In the genomic region with DNA sequence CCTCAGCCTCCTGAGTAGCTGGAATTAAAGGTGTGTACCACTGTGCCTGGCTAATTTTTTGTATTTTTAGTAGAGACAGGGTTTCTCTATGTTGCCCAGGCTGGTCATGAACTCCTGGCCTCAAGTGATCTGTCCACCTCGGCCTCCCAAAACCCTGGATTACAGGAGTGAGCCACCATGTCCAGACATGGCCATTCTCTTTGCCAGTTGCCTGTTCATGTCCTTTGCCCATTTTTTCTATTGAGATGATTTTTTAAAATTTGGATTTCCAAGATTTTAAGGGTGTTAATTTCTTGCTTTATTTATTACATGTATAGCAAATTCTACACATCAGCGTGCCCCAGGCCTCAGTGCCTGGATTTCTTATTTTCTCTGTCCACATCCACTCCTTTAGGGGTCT, we compare ENCODE assay signal across 1 cellular context.
TF ChIP-seq lines count a peak whose summit lies in the region.

No MANE protein-coding gene starts in this region.

TF ChIP-seq in K562, 482 proteins besides CTCF, POLR2A, EP300 and RAD21:
- no peak for TF ChIP-seq RBM14 (IDR thresholded peaks at IDR 0.05; ENCODE audit: borderline replicate concordance, insufficient read depth, low read depth, low read length)
- TF ChIP-seq XRCC3 (IDR thresholded peaks at IDR 0.05), result peak; percentile 56; the same call in 1 of the 2 replicates
- TF ChIP-seq ETS2 (tag; IDR thresholded peaks at IDR 0.05; ENCODE audit: borderline replicate concordance, poor library complexity, severe bottlenecking), result no peak
- no peak for TF ChIP-seq ELF4 (CRISPR knock-in tag; IDR thresholded peaks at IDR 0.05)
- TF ChIP-seq TRIM28 (IDR thresholded peaks at IDR 0.05), result peak; percentile 75
- no peak for TF ChIP-seq SMAD3 (CRISPR knock-in tag; conservative IDR thresholded peaks at IDR 0.05)
- TF ChIP-seq GTF2F1 (IDR thresholded peaks at IDR 0.05; ENCODE audit: low read depth, low read length), result no peak
- no peak for TF ChIP-seq SLC30A9 (CRISPR knock-in tag; IDR thresholded peaks at IDR 0.05)
- TF ChIP-seq TRIM24 (IDR thresholded peaks at IDR 0.05), result peak in 1 of 2 experiments; percentile 55; a peak in 1 of 4 replicates
- no peak for TF ChIP-seq BCL6 (CRISPR knock-in tag; IDR thresholded peaks at IDR 0.05)
- TF ChIP-seq CBX5 (IDR thresholded peaks at IDR 0.05; ENCODE audit: borderline replicate concordance, low read depth), result peak; percentile 74; the same call in 1 of the 2 replicates
- TF ChIP-seq, protein P1, sequence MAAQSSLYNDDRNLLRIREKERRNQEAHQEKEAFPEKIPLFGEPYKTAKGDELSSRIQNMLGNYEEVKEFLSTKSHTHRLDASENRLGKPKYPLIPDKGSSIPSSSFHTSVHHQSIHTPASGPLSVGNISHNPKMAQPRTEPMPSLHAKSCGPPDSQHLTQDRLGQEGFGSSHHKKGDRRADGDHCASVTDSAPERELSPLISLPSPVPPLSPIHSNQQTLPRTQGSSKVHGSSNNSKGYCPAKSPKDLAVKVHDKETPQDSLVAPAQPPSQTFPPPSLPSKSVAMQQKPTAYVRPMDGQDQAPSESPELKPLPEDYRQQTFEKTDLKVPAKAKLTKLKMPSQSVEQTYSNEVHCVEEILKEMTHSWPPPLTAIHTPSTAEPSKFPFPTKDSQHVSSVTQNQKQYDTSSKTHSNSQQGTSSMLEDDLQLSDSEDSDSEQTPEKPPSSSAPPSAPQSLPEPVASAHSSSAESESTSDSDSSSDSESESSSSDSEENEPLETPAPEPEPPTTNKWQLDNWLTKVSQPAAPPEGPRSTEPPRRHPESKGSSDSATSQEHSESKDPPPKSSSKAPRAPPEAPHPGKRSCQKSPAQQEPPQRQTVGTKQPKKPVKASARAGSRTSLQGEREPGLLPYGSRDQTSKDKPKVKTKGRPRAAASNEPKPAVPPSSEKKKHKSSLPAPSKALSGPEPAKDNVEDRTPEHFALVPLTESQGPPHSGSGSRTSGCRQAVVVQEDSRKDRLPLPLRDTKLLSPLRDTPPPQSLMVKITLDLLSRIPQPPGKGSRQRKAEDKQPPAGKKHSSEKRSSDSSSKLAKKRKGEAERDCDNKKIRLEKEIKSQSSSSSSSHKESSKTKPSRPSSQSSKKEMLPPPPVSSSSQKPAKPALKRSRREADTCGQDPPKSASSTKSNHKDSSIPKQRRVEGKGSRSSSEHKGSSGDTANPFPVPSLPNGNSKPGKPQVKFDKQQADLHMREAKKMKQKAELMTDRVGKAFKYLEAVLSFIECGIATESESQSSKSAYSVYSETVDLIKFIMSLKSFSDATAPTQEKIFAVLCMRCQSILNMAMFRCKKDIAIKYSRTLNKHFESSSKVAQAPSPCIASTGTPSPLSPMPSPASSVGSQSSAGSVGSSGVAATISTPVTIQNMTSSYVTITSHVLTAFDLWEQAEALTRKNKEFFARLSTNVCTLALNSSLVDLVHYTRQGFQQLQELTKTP (IDR thresholded peaks at IDR 0.05; ENCODE audit: low read depth in 1 of 2, partially characterized antibody in 2 of 2), result peak in 1 of 2 experiments; percentile 100
- TF ChIP-seq, protein P2, sequence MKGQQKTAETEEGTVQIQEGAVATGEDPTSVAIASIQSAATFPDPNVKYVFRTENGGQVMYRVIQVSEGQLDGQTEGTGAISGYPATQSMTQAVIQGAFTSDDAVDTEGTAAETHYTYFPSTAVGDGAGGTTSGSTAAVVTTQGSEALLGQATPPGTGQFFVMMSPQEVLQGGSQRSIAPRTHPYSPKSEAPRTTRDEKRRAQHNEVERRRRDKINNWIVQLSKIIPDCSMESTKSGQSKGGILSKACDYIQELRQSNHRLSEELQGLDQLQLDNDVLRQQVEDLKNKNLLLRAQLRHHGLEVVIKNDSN (CRISPR knock-in tag; IDR thresholded peaks at IDR 0.05), result no peak
- no peak for TF ChIP-seq ZNF232 (CRISPR knock-in tag; IDR thresholded peaks at IDR 0.05)
- no peak for TF ChIP-seq NFRKB (IDR thresholded peaks at IDR 0.05; ENCODE audit: low read depth)
- 0 out of 2 replicates have a peak, but pooled peaks have one; percentile 38 for TF ChIP-seq CBX1 (IDR thresholded peaks at IDR 0.05; ENCODE audit: low read depth)
